7 cellular contexts compared by ENCODE assay signal in genomic region chr3:42192334-42193200, GRCh38.
DNase-seq lines count a peak whose midpoint lies in the region; ATAC-seq and TF ChIP-seq lines count a peak whose summit lies in the region.

No MANE protein-coding gene starts in this region.

- no peak for TF ChIP-seq EP300 in SK-N-SH (IDR thresholded peaks at IDR 0.05; ENCODE audit: borderline replicate concordance in 1 of 2, low read depth in 1 of 2, low read length in 1 of 2)

- peaks cover 3% of the 10 kb centered on the region for H3F3A ChIP-seq in SK-N-SH (replicated peaks; ENCODE audit: insufficient read depth)

- 0 out of 2 replicates have a peak, but pooled peaks cover 5% of the 10 kb centered on the region for H4K20me1 ChIP-seq in SK-N-SH (ENCODE audit: insufficient read depth)

- H3K4me1 ChIP-seq in SK-N-SH (ENCODE audit: control insufficient read depth in 1 of 2, insufficient read depth in 2 of 2, low read depth in 1 of 2, low read length in 1 of 2) (peaks cover 0 to 2% of the 10 kb centered on the region in 2 experiments; a peak in 1 of 4 replicates), mucosa of descending colon (ENCODE audit: low read depth) (no peaks in the 10 kb centered on the region)

- no peak overlapping the region for H3K4me3 ChIP-seq in SK-N-SH (ENCODE audit: low read depth in 2 of 2, low read length in 1 of 2)
- H3K4me3 ChIP-seq in mucosa of descending colon: no peak overlapping the region

- no peak overlapping the region for H3K9ac ChIP-seq in SK-N-SH

- ATAC-seq in GM18909 (IDR thresholded peaks at IDR 0.05; ENCODE audit: poor library complexity, unreplicated experiment) (peak; percentile 51), HG02885 (IDR thresholded peaks at IDR 0.05; ENCODE audit: poor library complexity, unreplicated experiment) (peak; percentile 43), T-cell (replicated peaks in 1 of 4) (no peak), sciatic nerve (peak; percentile 11), mucosa of descending colon (no peak)

- H3K4me2 ChIP-seq in SK-N-SH: no peak overlapping the region

- intact Hi-C loops in sciatic nerve (cut with DNase I): loop anchor here (10.0 kb wide), 1 partner anchor 298 kb away; no protein-coding TSS in a partner anchor
- intact Hi-C loops in mucosa of descending colon (cut with DNase I, micrococcal nuclease): loop anchor here in 1 of 2 donors (5.0 kb wide), 1 partner anchor 75 kb away; no protein-coding TSS in a partner anchor

- no peak for TF ChIP-seq RAD21 in SK-N-SH (IDR thresholded peaks at IDR 0.05; ENCODE audit: low read length)

- POLR2A ChIA-PET in T-cell (lab: Charles Lee): no interaction called here
- POLR2A ChIA-PET in SK-N-SH (lab: Yijun Ruan, JAX): no interaction called here

- no peaks in the 10 kb centered on the region for H3K9me2 ChIP-seq in SK-N-SH

- H3K36me3 ChIP-seq in SK-N-SH (replicated peaks in 1 of 2; ENCODE audit: control insufficient read depth in 1 of 2, insufficient read depth in 2 of 2, low read length in 1 of 2) (peaks cover 0 to 32% of the 10 kb centered on the region in 2 experiments), mucosa of descending colon (ENCODE audit: low read depth) (peaks cover 11% of the 10 kb centered on the region)

- peak overlapping the region; percentile 32 to 59 for H3K27ac Mint-ChIP-seq in T-cell

- H3K27ac ChIP-seq in SK-N-SH (ENCODE audit: low read depth in 2 of 2, low read length in 1 of 2): peak overlapping the region in 1 of 2 experiments; percentile 8; a peak in 1 of 4 replicates

- CTCF ChIA-PET in T-cell (lab: Charles Lee): interaction anchor here (0.5 to 1.9 kb wide), 10 partner anchors 18 to 1693 kb away, joined by 3 to 7 read pairs (median 3); no protein-coding TSS in a partner anchor
- CTCF ChIA-PET in SK-N-SH (lab: Yijun Ruan, JAX): interaction anchor here (1.1 to 16.9 kb wide), 15 partner anchors 12 to 309 kb away, joined by 3 to 261 read pairs (median 9); no protein-coding TSS in a partner anchor

- WGBS in SK-N-SH (ENCODE audit: low lambda C conversion rate): 92% methylated on average over 8 of the region's 8 CpGs

- DNase-seq in T-cell (no peak), sciatic nerve (ENCODE audit: low spot score) (no peak), NCI-H345 treated with DMSO at 0.1 percent for 48 hours (lab: John Stamatoyannopoulos, UW; ENCODE audit: unreplicated experiment) (no peak), SK-N-SH (no peak), mucosa of descending colon (no peak)

- H3K4me1 Mint-ChIP-seq in T-cell: peaks cover 19 to 28% (median 19%) of the 10 kb centered on the region in 3 donors

- no peaks in the 10 kb centered on the region for H3K79me2 ChIP-seq in SK-N-SH (ENCODE audit: insufficient read depth)

- no peak overlapping the region for H2AFZ ChIP-seq in SK-N-SH (ENCODE audit: low read depth)

- no peaks in the 10 kb centered on the region for H3K9me3 Mint-ChIP-seq in T-cell

- no peaks in the 10 kb centered on the region for H3K27me3 ChIP-seq in SK-N-SH (ENCODE audit: insufficient read depth)

- H3K27me3 Mint-ChIP-seq in T-cell: no peaks in the 10 kb centered on the region

- H3K9me3 ChIP-seq in SK-N-SH (no peaks in the 10 kb centered on the region), mucosa of descending colon (no peaks in the 10 kb centered on the region)

- H3K36me3 Mint-ChIP-seq in T-cell: peaks cover 46% of the 10 kb centered on the region

- no peak overlapping the region for H3K4me3 Mint-ChIP-seq in T-cell

- no peak for TF ChIP-seq CTCF in SK-N-SH (IDR thresholded peaks at IDR 0.05)
- no peak for TF ChIP-seq CTCF in mucosa of descending colon (IDR thresholded peaks at IDR 0.05)

TF ChIP-seq in SK-N-SH, 30 proteins besides CTCF, POLR2A, EP300 and RAD21:
- TF ChIP-seq USF1 (IDR thresholded peaks at IDR 0.05; ENCODE audit: borderline replicate concordance, low read depth) (no peak), FOSL2 (IDR thresholded peaks at IDR 0.05; ENCODE audit: borderline replicate concordance, low read depth) (no peak), SIN3A (IDR thresholded peaks at IDR 0.05; ENCODE audit: borderline replicate concordance, low read depth, low read length) (no peak), REST (IDR thresholded peaks at IDR 0.05; ENCODE audit: low read depth, low read length) (no peak), ZBTB33 (IDR thresholded peaks at IDR 0.05; ENCODE audit: borderline replicate concordance, low read depth) (no peak), IRF3 (IDR thresholded peaks at IDR 0.05; ENCODE audit: low read depth, low read length) (no peak), NFIC (IDR thresholded peaks at IDR 0.05; ENCODE audit: borderline replicate concordance) (no peak), GATA2 (CRISPR knock-in tag; IDR thresholded peaks at IDR 0.05) (no peak), CHD2 (IDR thresholded peaks at IDR 0.05; ENCODE audit: low read length, partially characterized antibody) (no peak), JUND (IDR thresholded peaks at IDR 0.05) (no peak), SMC3 (IDR thresholded peaks at IDR 0.05; ENCODE audit: low read depth, low read length) (no peak), POLR2AphosphoS5 (IDR thresholded peaks at IDR 0.05; ENCODE audit: low read depth, low read length) (no peak), FOXM1 (IDR thresholded peaks at IDR 0.05; ENCODE audit: low read depth) (no peak)
TF ChIP-seq in SK-N-SH: peak in this region for 0.

Comparison
In these comparisons a context has a peak if more than half of its experiments do, and no peak if none do; other contexts are left out.
1. ATAC-seq: peak in GM18909 (single experiment), HG02885 (single experiment) and sciatic nerve (single experiment); none in T-cell (0 of 4) and mucosa of descending colon (single experiment).